In genomic region chr7:27165655-27166474, GRCh38 we compare ENCODE assay signal across 9 cellular contexts. TPM values are rescaled to one million over a fixed set of nuclear protein-coding genes. Genes with fewer than 3 reads are reported as not detected.
DNase-seq lines count a peak whose midpoint lies in the region; ATAC-seq, FAIRE-seq and TF ChIP-seq lines count a peak whose summit lies in the region.
"Had no signal": no experiment of that assay in that cellular context is flagged by ENCODE, and none has a peak within 500 bp of the region (broad histone marks: within the 10 kb centered on the region; RNA-seq: fewer than 3 reads in every experiment).

No MANE protein-coding gene starts in this region.

- H2BK20ac ChIP-seq in IMR-90 (ENCODE audit: low read depth, low read length): no peak overlapping the region

- WGBS in IMR-90 (ENCODE audit: extremely low coverage in 2 of 2, insufficient read length in 1 of 2), 2 experiments: 8% methylated on average over 16 of the region's 58 CpGs; no CpG with 5 or more reads in 1 of the 2 experiments

- no peaks in the 10 kb centered on the region for H3K9me3 Mint-ChIP-seq in nephron progenitor cell

- ATAC-seq in IMR-90 (ENCODE audit: low read depth): no peak
- ATAC-seq in HG03196 (IDR thresholded peaks at IDR 0.05; ENCODE audit: unreplicated experiment): no peak
- no peak for ATAC-seq in GM18517 (IDR thresholded peaks at IDR 0.05; ENCODE audit: unreplicated experiment)
- ATAC-seq: Panc1 had no signal

- H3K27me3 ChIP-seq in BJ (ENCODE audit: control insufficient read depth, insufficient read depth, low read length): no peaks in the 10 kb centered on the region
- peaks cover 76% of the 10 kb centered on the region for H3K27me3 ChIP-seq in IMR-90 (ENCODE audit: control insufficient read depth, insufficient read depth, low read length)

- intact Hi-C loops in IMR-90 (cut with micrococcal nuclease): loop anchor here (10.0 kb wide), 1 partner anchor 1911 kb away; no protein-coding TSS in a partner anchor

- H2BK5ac ChIP-seq in IMR-90 (ENCODE audit: low read depth, low read length, poor library complexity, severe bottlenecking): no peak overlapping the region

- TF ChIP-seq POLR2A in IMR-90 (IDR thresholded peaks at IDR 0.05; ENCODE audit: low read depth, low read length): no peak

- peak overlapping the region; percentile 60 for H3K4me2 ChIP-seq in IMR-90 (ENCODE audit: low read depth, low read length)

- H2BK15ac ChIP-seq in IMR-90 (ENCODE audit: low read depth, low read length): no peak overlapping the region

- H3K9ac ChIP-seq in IMR-90 (ENCODE audit: low read depth, low read length): no peak overlapping the region

- H3K14ac ChIP-seq in IMR-90 (replicated peaks; ENCODE audit: low read depth, low read length): no peak overlapping the region

- no peak overlapping the region for H4K8ac ChIP-seq in IMR-90 (ENCODE audit: low read depth in 2 of 2, low read length in 2 of 2)

- CTCF ChIA-PET in BJ (lab: Yijun Ruan, JAX) (interaction anchor here (1.2 to 16.1 kb wide), 7 partner anchors 10 to 891 kb away, joined by 3 to 187 read pairs (median 7); partner anchors contain the start of genes HOXA11 and HOXA5), IMR-90 (lab: Yijun Ruan, JAX) (interaction anchor here (1.0 to 1.6 kb wide), 2 partner anchors 15 to 30 kb away, joined by 3 read pairs; no protein-coding TSS in a partner anchor)

- H3K4me3 ChIP-seq in BJ (ENCODE audit: low read depth, low read length) (peak overlapping the region; percentile 72), IMR-90 (ENCODE audit: insufficient read depth, low read depth, low read length) (peak overlapping the region; percentile 44; the same call in 1 of the 2 replicates), coronary artery (peak overlapping the region; percentile 25)

- TF ChIP-seq RAD21 in IMR-90 (IDR thresholded peaks at IDR 0.05; ENCODE audit: low read length): no peak

- no peak overlapping the region for H2BK120ac ChIP-seq in IMR-90 (ENCODE audit: low read depth, low read length)

- H3K27ac ChIP-seq in IMR-90 (ENCODE audit: insufficient read depth, low read length): no peak overlapping the region
- no peak overlapping the region for H3K27ac ChIP-seq in coronary artery

- no peak overlapping the region for H3K23ac ChIP-seq in IMR-90 (ENCODE audit: low read depth, low read length)

- H3K18ac ChIP-seq in IMR-90 (ENCODE audit: low read depth, low read length): no peak overlapping the region

- peaks cover 70% of the 10 kb centered on the region for H3K36me3 Mint-ChIP-seq in nephron progenitor cell (ENCODE audit: low read depth)

- peaks cover 19% of the 10 kb centered on the region for H3K36me3 ChIP-seq in BJ (ENCODE audit: control insufficient read depth, insufficient read depth, low read length)
- H3K36me3 ChIP-seq in IMR-90 (ENCODE audit: control insufficient read depth, insufficient read depth, low read length): no peaks in the 10 kb centered on the region

- peak overlapping the region; percentile 88 for H2AFZ ChIP-seq in IMR-90 (replicated peaks; ENCODE audit: low read length, poor library complexity)

- in situ Hi-C loops in IMR-90 (cut with MboI; ENCODE audit: low sequenced_read_pairs): no loop called here

- H3K4me3 Mint-ChIP-seq in nephron progenitor cell: peak overlapping the region; percentile 97

- H2AK5ac ChIP-seq in IMR-90 (ENCODE audit: low read depth, low read length): no peak overlapping the region

- 0 out of 2 replicates have a peak, but pooled peaks cover 3% of the 10 kb centered on the region for H4K20me1 ChIP-seq in IMR-90 (ENCODE audit: insufficient read depth, low read length)

- H3K9me3 ChIP-seq in IMR-90 (ENCODE audit: control insufficient read depth, insufficient read depth, low read length): peaks cover 21% of the 10 kb centered on the region

- no peak overlapping the region for H3K4ac ChIP-seq in IMR-90 (ENCODE audit: low read depth, low read length)

- no peak overlapping the region for H4K91ac ChIP-seq in IMR-90 (ENCODE audit: insufficient read depth, low read depth, low read length)

- dilution Hi-C loops in IMR-90 (cut with HindIII; ENCODE audit: low sequenced_read_pairs, unreplicated experiment): no loop called here

- H3K9me1 ChIP-seq in IMR-90 (ENCODE audit: insufficient read depth, low read length): no peaks in the 10 kb centered on the region

- no peak for FAIRE-seq in HTR-8/SVneo (lab: Jason Lieb, UNC)
- no peak for FAIRE-seq in frontal cortex (lab: Jason Lieb, UNC)

- TF ChIP-seq CTCF in BJ (IDR thresholded peaks at IDR 0.05; ENCODE audit: insufficient read depth, low read depth, low read length) (no peak), IMR-90 (conservative IDR thresholded peaks at IDR 0.05; ENCODE audit: low read depth, low read length) (no peak), coronary artery (IDR thresholded peaks at IDR 0.05) (no peak), nephron progenitor cell (IDR thresholded peaks at IDR 0.05) (no peak)

- no TSS peak for BruUV-seq in IMR-90 (replicated peaks; lab: Mats Ljungman, UMichigan)

- H3K56ac ChIP-seq in IMR-90 (ENCODE audit: extremely low read depth, insufficient read depth, low read length): no peak overlapping the region

- DNase-seq in BJ (ENCODE audit: low read depth) (peak; percentile 93), IMR-90 (no peak), coronary artery (ENCODE audit: low spot score) (no peak), nephron progenitor cell (peak; percentile 60), HTR-8/SVneo (ENCODE audit: insufficient read length, low spot score) (no peak), frontal cortex (ENCODE audit: low spot score in 2 of 2) (no peak)

- peaks cover 13% of the 10 kb centered on the region for H3K27me3 Mint-ChIP-seq in nephron progenitor cell (ENCODE audit: low read depth, poor library complexity)

- POLR2A ChIA-PET in BJ (lab: Charles Lee) (interaction anchor here (0.5 to 1.0 kb wide), 5 partner anchors 13 to 966 kb away, joined by 3 to 5 read pairs (median 3); no protein-coding TSS in a partner anchor), IMR-90 (lab: Charles Lee; ENCODE audit: unreplicated experiment) (no interaction called here)

- H3K4me1 ChIP-seq in IMR-90 (ENCODE audit: control insufficient read depth, insufficient read depth, low read length): no peaks in the 10 kb centered on the region

- H3K4me1 Mint-ChIP-seq in nephron progenitor cell: peaks cover 26% of the 10 kb centered on the region

- no peaks in the 10 kb centered on the region for H3K79me1 ChIP-seq in IMR-90 (ENCODE audit: low read depth in 1 of 2, low read length in 2 of 2)

- no peak overlapping the region for H4K5ac ChIP-seq in IMR-90 (ENCODE audit: low read depth, low read length)

- peak overlapping the region; percentile 59 for H2AK9ac ChIP-seq in IMR-90 (replicated peaks; ENCODE audit: low read depth, low read length, poor library complexity)

- peak overlapping the region; percentile 99 for H3K27ac Mint-ChIP-seq in nephron progenitor cell

TF ChIP-seq in IMR-90, 13 proteins besides CTCF, POLR2A, EP300 and RAD21 (continues in another document):
- TF ChIP-seq ELK1 (IDR thresholded peaks at IDR 0.05; ENCODE audit: borderline replicate concordance, low read depth, low read length) (no peak), CEBPB (IDR thresholded peaks at IDR 0.05; ENCODE audit: low read depth, low read length) (no peak), SMC3 (IDR thresholded peaks at IDR 0.05; ENCODE audit: low read depth, low read length) (no peak), NFE2L2 (IDR thresholded peaks at IDR 0.05; ENCODE audit: low read depth, low read length) (no peak)

RNA-seq across cellular contexts. Expression of gene HOXA9, which starts 0.5 kb away (rescaled TPM):
- 12.6 and 15.0 TPM in 2 replicates for polyA plus RNA-seq in BJ (2011; rRNA removed)
- 1.4 and 3.4 TPM in 2 replicates for polyA minus RNA-seq in BJ (2011; rRNA and poly(A)+ RNA removed)
- total RNA-seq in IMR-90 (2012; rRNA removed): 0.18 and 0.28 TPM in 2 replicates
- polyA plus RNA-seq in IMR-90 (2012; rRNA removed): 0.32 and 0.59 TPM in 2 replicates
- polyA plus RNA-seq in IMR-90 (2012; cell fraction: cytosol; rRNA removed): 0.10 and 0.26 TPM in 2 replicates
- 0.59 and 0.63 TPM in 2 replicates for polyA plus RNA-seq in IMR-90 (2012; cell fraction: nucleus; rRNA removed; ENCODE audit: low replicate concordance)
- total RNA-seq in frontal cortex: not detected

RNA-seq across cellular contexts. Expression of gene HOXA10, which starts 8.3 kb away (rescaled TPM):
- polyA plus RNA-seq in BJ (2011; rRNA removed) (54.7 and 59.6 TPM in 2 replicates), IMR-90 (2012; rRNA removed) (0.10 TPM in 2 replicates)
- 32.3 and 43.4 TPM in 2 replicates for polyA minus RNA-seq in BJ (2011; rRNA and poly(A)+ RNA removed)
- total RNA-seq in IMR-90 (2012; rRNA removed) (0.18 and 0.28 TPM in 2 replicates), frontal cortex (not detected)
- 0.05 and 0.30 TPM in 2 replicates for polyA plus RNA-seq in IMR-90 (2012; cell fraction: cytosol; rRNA removed)
- 0.04 and 0.19 TPM in 2 replicates for polyA plus RNA-seq in IMR-90 (2012; cell fraction: nucleus; rRNA removed; ENCODE audit: low replicate concordance)

RNA-seq across cellular contexts. Expression of gene HOXA7, which starts 9.4 kb away (rescaled TPM):
- polyA plus RNA-seq in BJ (2011; rRNA removed): 3.8 and 4.4 TPM in 2 replicates
- 1.4 and 2.3 TPM in 2 replicates for polyA minus RNA-seq in BJ (2011; rRNA and poly(A)+ RNA removed)
- under 0.01 and 0.18 TPM in 2 replicates for total RNA-seq in IMR-90 (2012; rRNA removed)
- polyA plus RNA-seq in IMR-90 (2012; rRNA removed): 1.7 TPM in 2 replicates
- polyA plus RNA-seq in IMR-90 (2012; cell fraction: cytosol; rRNA removed): 2.0 and 2.2 TPM in 2 replicates
- 0.51 and 0.71 TPM in 2 replicates for polyA plus RNA-seq in IMR-90 (2012; cell fraction: nucleus; rRNA removed; ENCODE audit: low replicate concordance)
- not detected for total RNA-seq in frontal cortex

RNA-seq across cellular contexts. Expression of gene HOXA3, which starts 13.5 kb away (rescaled TPM):
- polyA plus RNA-seq in BJ (2011; rRNA removed) (0.09 and 0.15 TPM in 2 replicates), IMR-90 (2012; rRNA removed) (5.4 and 8.8 TPM in 2 replicates)
- polyA minus RNA-seq in BJ (2011; rRNA and poly(A)+ RNA removed): 0.77 TPM in 1 of 2 replicates, not detected in the other
- total RNA-seq in IMR-90 (2012; rRNA removed) (0.83 and 0.90 TPM in 2 replicates), frontal cortex (not detected)
- 4.3 and 8.1 TPM in 2 replicates for polyA plus RNA-seq in IMR-90 (2012; cell fraction: cytosol; rRNA removed)
- 17.8 and 28.7 TPM in 2 replicates for polyA plus RNA-seq in IMR-90 (2012; cell fraction: nucleus; rRNA removed; ENCODE audit: low replicate concordance)

RNA-seq across cellular contexts. Expression of gene HOXA6, which starts 18.3 kb away (rescaled TPM):
- polyA plus RNA-seq in BJ (2011; rRNA removed) (0.45 and 0.77 TPM in 2 replicates), IMR-90 (2012; rRNA removed) (1.8 and 2.1 TPM in 2 replicates)
- 0.62 TPM in 1 of 2 replicates, not detected in the other for polyA minus RNA-seq in BJ (2011; rRNA and poly(A)+ RNA removed)
- total RNA-seq in IMR-90 (2012; rRNA removed) (1.4 and 1.7 TPM in 2 replicates), frontal cortex (not detected)
- polyA plus RNA-seq in IMR-90 (2012; cell fraction: cytosol; rRNA removed): 0.50 and 1.7 TPM in 2 replicates
- polyA plus RNA-seq in IMR-90 (2012; cell fraction: nucleus; rRNA removed; ENCODE audit: low replicate concordance): 3.9 and 5.3 TPM in 2 replicates

Comparison
In these comparisons a context has a peak if more than half of its experiments do, and no peak if none do; other contexts are left out.
1. DNase-seq: peak in BJ (single experiment) and nephron progenitor cell (single experiment); none in IMR-90 (single experiment), coronary artery (single experiment), HTR-8/SVneo (single experiment) and frontal cortex (0 of 2).
2. Peak in every context shown above with its lines, with median percentiles within 50 percentile points of each other: H3K4me3 ChIP-seq.